In genomic region chr20:2237059-2237458, GRCh38 we compare ENCODE assay signal across 9 cellular contexts. TPM values are rescaled to one million over a fixed set of nuclear protein-coding genes. Genes with fewer than 3 reads are reported as not detected.
A peak's percentile ranks its signal among the peaks of the same experiment; 100 is the strongest.
DNase-seq lines count a peak whose midpoint lies in the region; ATAC-seq, FAIRE-seq and TF ChIP-seq lines count a peak whose summit lies in the region.
"Had no signal": no experiment of that assay in that cellular context is flagged by ENCODE, and none has a peak within 500 bp of the region (broad histone marks: within the 10 kb centered on the region; RNA-seq: fewer than 3 reads in every experiment).

No MANE protein-coding gene starts in this region.

- no peaks in the 10 kb centered on the region for H3K9me3 Mint-ChIP-seq in activated T-cell treated with anti-CD3 and anti-CD28 coated beads, Interleukin-2, amount 50 U/mL, for 72 hours

- TF ChIP-seq CTCF in RWPE2 (IDR thresholded peaks at IDR 0.05; ENCODE audit: poor library complexity, severe bottlenecking) (peak; percentile 52), fibroblast of the aortic adventitia (IDR thresholded peaks at IDR 0.05; ENCODE audit: insufficient read depth, low read length) (peak; percentile 60), pancreas (IDR thresholded peaks at IDR 0.05) (no peak), OCI-LY7 (conservative IDR thresholded peaks at IDR 0.05; ENCODE audit: low read length) (no peak)

- H3K27ac ChIP-seq in RWPE2 (ENCODE audit: poor library complexity, severe bottlenecking): peak overlapping the region; percentile 37
- no peak overlapping the region for H3K27ac ChIP-seq in pancreas
- H3K27ac ChIP-seq in OCI-LY7 (ENCODE audit: low read depth, low read length, poor library complexity, severe bottlenecking): no peak overlapping the region

- CTCF ChIA-PET in OCI-LY7 (lab: Charles Lee; ENCODE audit: unreplicated experiment): no interaction called here

- peaks cover 5% of the 10 kb centered on the region for H3K27me3 Mint-ChIP-seq in activated T-cell treated with anti-CD3 and anti-CD28 coated beads, Interleukin-2, amount 50 U/mL, for 72 hours (ENCODE audit: low read depth)

- no peak for FAIRE-seq in pancreas (lab: Jason Lieb, UNC)

- no peaks in the 10 kb centered on the region for H4K20me1 ChIP-seq in OCI-LY7 (ENCODE audit: insufficient read depth, low read length)

- H3K4me2 ChIP-seq in OCI-LY7 (ENCODE audit: low read length): no peak overlapping the region

- H3K27me3 ChIP-seq in RWPE2 (ENCODE audit: insufficient read depth, poor library complexity, severe bottlenecking) (no peaks in the 10 kb centered on the region), pancreas (no peaks in the 10 kb centered on the region)

- intact Hi-C loops in pancreas (cut with DNase I): no loop called here
- intact Hi-C loops in OCI-LY7 (cut with micrococcal nuclease; ENCODE audit: unreplicated experiment): no loop called here

- WGBS in pancreas, 2 donors: 74 to 82% methylated on average over 11 of the region's 11 CpGs

- H3K36me3 ChIP-seq in RWPE2 (ENCODE audit: low read depth): no peaks in the 10 kb centered on the region
- H3K36me3 ChIP-seq in pancreas: no peaks in the 10 kb centered on the region
- H3K36me3 ChIP-seq in OCI-LY7 (ENCODE audit: insufficient read depth, low read length): no peaks in the 10 kb centered on the region

- no peak overlapping the region for H3K4me3 Mint-ChIP-seq in activated T-cell treated with anti-CD3 and anti-CD28 coated beads, Interleukin-2, amount 50 U/mL, for 72 hours

- H3K79me2 ChIP-seq in OCI-LY7 (ENCODE audit: insufficient read depth, low read depth, low read length): no peaks in the 10 kb centered on the region

- BruUV-seq in OCI-LY7 (replicated peaks; lab: Mats Ljungman, UMichigan): no TSS peak

- H2AFZ ChIP-seq in OCI-LY7 (ENCODE audit: low read length): no peak overlapping the region

- no peaks in the 10 kb centered on the region for H3K36me3 Mint-ChIP-seq in activated T-cell treated with anti-CD3 and anti-CD28 coated beads, Interleukin-2, amount 50 U/mL, for 72 hours (ENCODE audit: insufficient read depth in 2 of 2)

- no peak overlapping the region for H3K4me3 ChIP-seq in RWPE2 (ENCODE audit: severe bottlenecking)
- no peak overlapping the region for H3K4me3 ChIP-seq in fibroblast of the aortic adventitia (ENCODE audit: low read depth, low read length)
- no peak overlapping the region for H3K4me3 ChIP-seq in pancreas
- no peak overlapping the region for H3K4me3 ChIP-seq in OCI-LY7 (ENCODE audit: low read depth, low read length, poor library complexity, severe bottlenecking)

- ATAC-seq in RWPE2 (ENCODE audit: low read depth) (peak; percentile 97), pancreas (peak in 3 of 4 donors; percentile 39 to 74 (median 61)), GM18907 (IDR thresholded peaks at IDR 0.05; ENCODE audit: unreplicated experiment) (no peak), HG03432 (IDR thresholded peaks at IDR 0.05; ENCODE audit: unreplicated experiment) (no peak)
- ATAC-seq in activated T-cell treated with anti-CD3 and anti-CD28 coated beads, Interleukin-2, amount 50 U/mL, for 72 hours (replicated peaks in 1 of 2): no peak

- H3K27ac Mint-ChIP-seq in activated T-cell treated with anti-CD3 and anti-CD28 coated beads, Interleukin-2, amount 50 U/mL, for 72 hours: no peak overlapping the region

- peaks cover 6% of the 10 kb centered on the region for H3K4me1 ChIP-seq in RWPE2 (ENCODE audit: insufficient read depth, poor library complexity, severe bottlenecking)
- H3K4me1 ChIP-seq in pancreas: no peaks in the 10 kb centered on the region
- H3K4me1 ChIP-seq in OCI-LY7 (ENCODE audit: insufficient read depth, low read length, poor library complexity, severe bottlenecking): no peaks in the 10 kb centered on the region

- no peaks in the 10 kb centered on the region for H3K4me1 Mint-ChIP-seq in activated T-cell treated with anti-CD3 and anti-CD28 coated beads, Interleukin-2, amount 50 U/mL, for 72 hours (ENCODE audit: low read depth)

- DNase-seq in GF-D8 (lab: John Stamatoyannopoulos, UW) (peak; percentile 45), RWPE2 (ENCODE audit: low spot score) (peak; percentile 81), fibroblast of the aortic adventitia (ENCODE audit: low read depth) (peak; percentile 97), pancreas (peak in 2 of 6 donors; percentile 6 to 18), OCI-LY7 (ENCODE audit: low spot score) (no peak)
- no peak for DNase-seq in activated T-cell treated with anti-CD3 and anti-CD28 coated beads, Interleukin-2, amount 50 U/mL, for 72 hours
- DNase-seq: activated effector memory CD4-positive, alpha-beta T cell treated with anti-CD3 and anti-CD28 coated beads, Interleukin-2, amount 50 U/mL, for 16 hours had no signal

- H3K9me3 ChIP-seq in RWPE2 (ENCODE audit: severe bottlenecking) (no peaks in the 10 kb centered on the region), pancreas (no peaks in the 10 kb centered on the region), OCI-LY7 (ENCODE audit: low read length) (no peaks in the 10 kb centered on the region)

- H3K9me2 ChIP-seq in OCI-LY7 (ENCODE audit: insufficient read depth, low read length): no peaks in the 10 kb centered on the region

- POLR2A ChIA-PET in OCI-LY7 (lab: Charles Lee): interaction anchor here (0.6 kb wide), 1 partner anchor 134 kb away, joined by 3 read pairs; no protein-coding TSS in a partner anchor

RNA-seq across cellular contexts. Expression of gene TGM3, which starts 58.7 kb away (rescaled TPM):
- total RNA-seq in fibroblast of the aortic adventitia (ENCODE audit: low replicate concordance): 0.08 TPM in 1 of 2 replicates, not detected in the other
- total RNA-seq in pancreas: under 1 TPM in 3 of 6 donors, not detected in 3; 0.06 to 0.31 (median 0.09) TPM
- under 1 TPM; 0.34 to 0.40 TPM for polyA plus RNA-seq in pancreas
- total RNA-seq in activated T-cell treated with anti-CD3 and anti-CD28 coated beads, Interleukin-2, amount 50 U/mL, for 72 hours: not detected
- not detected in 2 replicates for total RNA-seq in OCI-LY7 (2014; rRNA removed; shearing (Covaris generic))
- total RNA-seq in OCI-LY7 (2022): not detected in 2 replicates

Comparison
In these comparisons a context has a peak if more than half of its experiments do, and no peak if none do; other contexts are left out.
1. DNase-seq: peak in GF-D8 (single experiment), RWPE2 (single experiment) and fibroblast of the aortic adventitia (single experiment); none in activated T-cell treated with anti-CD3 and anti-CD28 coated beads, Interleukin-2, amount 50 U/mL, for 72 hours (0 of 2) and OCI-LY7 (single experiment).
2. ATAC-seq: peak in RWPE2 (single experiment) and pancreas (3 of 4); none in GM18907 (single experiment), HG03432 (single experiment) and activated T-cell treated with anti-CD3 and anti-CD28 coated beads, Interleukin-2, amount 50 U/mL, for 72 hours (0 of 2).
3. CTCF ChIP-seq: peak in RWPE2 (single experiment) and fibroblast of the aortic adventitia (single experiment); none in pancreas (0 of 4) and OCI-LY7 (single experiment).